In the genomic region with DNA sequence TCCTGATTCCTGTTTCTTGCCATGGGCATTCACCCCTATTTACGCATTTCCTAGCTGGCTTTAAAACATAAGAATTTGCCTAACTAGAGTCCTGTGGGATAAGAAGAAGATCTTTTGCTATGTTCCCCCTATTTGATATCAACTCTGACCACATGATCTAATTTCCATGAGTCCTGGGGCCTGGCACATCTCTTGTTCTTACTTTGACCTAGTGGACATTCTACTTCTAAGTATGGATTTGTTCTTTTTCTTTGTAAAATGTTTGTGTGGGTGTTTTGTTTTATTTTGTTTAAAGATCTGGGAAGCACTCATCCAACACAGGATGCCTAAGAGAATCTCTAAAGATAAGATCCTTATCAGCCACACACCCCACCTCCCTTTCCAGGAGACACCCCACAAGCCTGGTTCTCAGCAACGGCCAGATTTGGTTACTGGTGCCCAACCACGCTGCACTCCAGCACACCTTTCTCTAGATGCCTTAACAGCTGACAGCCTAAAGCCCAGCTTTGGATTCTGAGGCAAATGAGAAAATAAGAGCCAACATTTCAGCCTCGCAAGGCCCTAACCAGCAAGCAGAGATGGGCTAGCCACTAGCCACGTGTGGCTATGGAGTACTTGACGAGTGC, we compare ENCODE assay signal across 16 cellular contexts.
DNase-seq lines count a peak whose midpoint lies in the region; ATAC-seq and TF ChIP-seq lines count a peak whose summit lies in the region.
"Had no signal": no experiment of that assay in that cellular context is flagged by ENCODE, and none has a peak within 500 bp of the region (broad histone marks: within the 10 kb centered on the region; RNA-seq: fewer than 3 reads in every experiment).

No MANE protein-coding gene starts in this region.

- no peak overlapping the region for H2BK120ac ChIP-seq in mesendoderm (ENCODE audit: low read depth, low read length)

- no peak overlapping the region for H2BK15ac ChIP-seq in mesendoderm (replicated peaks; ENCODE audit: low read depth)

- no peaks in the 10 kb centered on the region for H3K36me3 ChIP-seq in breast epithelium
- H3K36me3 ChIP-seq in mammary epithelial cell (ENCODE audit: insufficient read depth, low read length): no peaks in the 10 kb centered on the region
- H3K36me3 ChIP-seq in left ventricle myocardium inferior: peaks cover 5% of the 10 kb centered on the region
- H3K36me3 ChIP-seq in prostate gland: no peaks in the 10 kb centered on the region
- no peaks in the 10 kb centered on the region for H3K36me3 ChIP-seq in uterus
- no peaks in the 10 kb centered on the region for H3K36me3 ChIP-seq in mesendoderm (ENCODE audit: control insufficient read depth, insufficient read depth, low read length)

- BruUV-seq in mammary epithelial cell (replicated peaks; lab: Mats Ljungman, UMichigan): no TSS peak

- H3K4me1 ChIP-seq in breast epithelium: no peaks in the 10 kb centered on the region
- H3K4me1 ChIP-seq in mammary epithelial cell (ENCODE audit: insufficient read depth, low read length): peaks cover 6% of the 10 kb centered on the region
- peaks cover 11% of the 10 kb centered on the region for H3K4me1 ChIP-seq in left ventricle myocardium inferior
- H3K4me1 ChIP-seq in prostate gland (replicated peaks): peaks cover 10% of the 10 kb centered on the region
- no peaks in the 10 kb centered on the region for H3K4me1 ChIP-seq in uterus
- no peaks in the 10 kb centered on the region for H3K4me1 ChIP-seq in mesendoderm (ENCODE audit: control insufficient read depth, low read depth, low read length)

- 99% methylated on average over 6 of the region's 6 CpGs for WGBS in mammary epithelial cell (ENCODE audit: low coverage, missing lambda C conversion rate)
- WGBS in prostate gland: 72% methylated on average over 6 of the region's 6 CpGs
- WGBS in mesendoderm (ENCODE audit: extremely low coverage, insufficient coverage, low lambda C conversion rate): no CpG with 5 or more reads among the region's 6 CpGs

- no peak overlapping the region for H3K4me3 ChIP-seq in breast epithelium
- H3K4me3 ChIP-seq in mammary epithelial cell (replicated peaks in 1 of 3; ENCODE audit: insufficient read depth in 1 of 3, low read depth in 2 of 3, low read length in 3 of 3): no peak overlapping the region
- H3K4me3 ChIP-seq in left ventricle myocardium inferior: peak overlapping the region; percentile 28
- no peak overlapping the region for H3K4me3 ChIP-seq in prostate gland
- H3K4me3 ChIP-seq in uterus: no peak overlapping the region
- H3K4me3 ChIP-seq in mesendoderm (ENCODE audit: low read length): no peak overlapping the region
- H3K4me3 ChIP-seq: mucosa of descending colon had no signal

- H3K79me1 ChIP-seq in mesendoderm (ENCODE audit: low read length): no peaks in the 10 kb centered on the region

- no peak overlapping the region for H3K23ac ChIP-seq in mesendoderm (ENCODE audit: low read length)

- in situ Hi-C loops in mammary epithelial cell (cut with MboI; ENCODE audit: low sequenced_read_pairs in 2 of 2): no loop called here

- no peaks in the 10 kb centered on the region for H4K20me1 ChIP-seq in mammary epithelial cell (ENCODE audit: insufficient read depth, low read length)

- intact Hi-C loops in breast epithelium (cut with DNase I; ENCODE audit: low total_unique reads): no loop called here
- intact Hi-C loops in mammary epithelial cell (cut with micrococcal nuclease): no loop called here
- intact Hi-C loops in left ventricle myocardium inferior (cut with micrococcal nuclease): no loop called here
- intact Hi-C loops in prostate gland (cut with DNase I): no loop called here
- intact Hi-C loops in uterus (cut with DNase I; ENCODE audit: low total_unique reads): no loop called here

- dilution Hi-C loops in mammary epithelial cell (cut with HindIII; ENCODE audit: low sequenced_read_pairs): no loop called here

- CTCF ChIA-PET in mammary epithelial cell (lab: Charles Lee; ENCODE audit: low non-redundant PET): no interaction called here

- no peak overlapping the region for H3K4ac ChIP-seq in mesendoderm (ENCODE audit: low read depth, low read length)

- H3K18ac ChIP-seq in mesendoderm (ENCODE audit: low read length): no peak overlapping the region

- no peak overlapping the region for H3K9ac ChIP-seq in mammary epithelial cell (ENCODE audit: insufficient read depth, low read length)
- no peak overlapping the region for H3K9ac ChIP-seq in mesendoderm (ENCODE audit: low read length)

- no peak overlapping the region for H2AK5ac ChIP-seq in mesendoderm (ENCODE audit: low read length)

- no peak overlapping the region for H3K56ac ChIP-seq in mesendoderm (ENCODE audit: low read length)

- ATAC-seq in GM21576 (IDR thresholded peaks at IDR 0.05; ENCODE audit: unreplicated experiment): no peak
- ATAC-seq: activated CD4-positive, CD25-positive, alpha-beta regulatory T cell treated with anti-CD3 and anti-CD28 coated beads, Interleukin-2, amount 50 U/mL, for 24 hours; Panc1; stimulated activated effector memory CD8-positive, alpha-beta T cell treated with anti-CD3 and anti-CD28 coated beads, Interleukin-12 subunit alpha, Interleukin-12 subunit beta, amount 100 ng/mL, for 72 hours had no signal

- TF ChIP-seq POLR2A in breast epithelium (IDR thresholded peaks at IDR 0.05) (no peak), prostate gland (IDR thresholded peaks at IDR 0.05) (no peak), uterus (IDR thresholded peaks at IDR 0.05) (no peak)

- H3K27me3 ChIP-seq in breast epithelium: no peaks in the 10 kb centered on the region
- H3K27me3 ChIP-seq in mammary epithelial cell (ENCODE audit: insufficient read depth, low read length): no peaks in the 10 kb centered on the region
- no peaks in the 10 kb centered on the region for H3K27me3 ChIP-seq in left ventricle myocardium inferior (ENCODE audit: low read depth)
- no peaks in the 10 kb centered on the region for H3K27me3 ChIP-seq in prostate gland (replicated peaks; ENCODE audit: insufficient read depth)
- no peaks in the 10 kb centered on the region for H3K27me3 ChIP-seq in uterus
- H3K27me3 ChIP-seq in mesendoderm (ENCODE audit: insufficient read depth, low read length, poor library complexity): no peaks in the 10 kb centered on the region

- H2AFZ ChIP-seq in mammary epithelial cell (ENCODE audit: low read depth, low read length): no peak overlapping the region

- H3K4me2 ChIP-seq in mammary epithelial cell (ENCODE audit: insufficient read depth, low read depth, low read length): no peak overlapping the region
- no peak overlapping the region for H3K4me2 ChIP-seq in mesendoderm (ENCODE audit: low read length)

- H3K9me3 ChIP-seq in breast epithelium (no peaks in the 10 kb centered on the region), mammary epithelial cell (replicated peaks; ENCODE audit: insufficient read depth, low read length) (no peaks in the 10 kb centered on the region), left ventricle myocardium inferior (replicated peaks) (no peaks in the 10 kb centered on the region), prostate gland (no peaks in the 10 kb centered on the region), uterus (no peaks in the 10 kb centered on the region)
- H3K9me3 ChIP-seq: mucosa of descending colon had no signal

- no peak for TF ChIP-seq CTCF in breast epithelium (IDR thresholded peaks at IDR 0.05)
- no peak for TF ChIP-seq CTCF in mammary epithelial cell (conservative IDR thresholded peaks at IDR 0.05 in 1 of 2, IDR thresholded peaks at IDR 0.05 in 1 of 2; ENCODE audit: extremely low read depth in 1 of 2, insufficient read depth in 1 of 2, low read depth in 1 of 2, low read length in 2 of 2)
- no peak for TF ChIP-seq CTCF in left ventricle myocardium inferior (IDR thresholded peaks at IDR 0.05; ENCODE audit: borderline replicate concordance)
- no peak for TF ChIP-seq CTCF in prostate gland (IDR thresholded peaks at IDR 0.05)
- no peak for TF ChIP-seq CTCF in uterus (IDR thresholded peaks at IDR 0.05)

- H3K79me2 ChIP-seq in mammary epithelial cell (ENCODE audit: insufficient read depth, low read length): no peaks in the 10 kb centered on the region
- no peaks in the 10 kb centered on the region for H3K79me2 ChIP-seq in mesendoderm (ENCODE audit: control insufficient read depth, insufficient read depth, low read length)

- no peak overlapping the region for H4K8ac ChIP-seq in mesendoderm (ENCODE audit: low read depth, low read length)

- H3K27ac ChIP-seq in breast epithelium (peak overlapping the region; percentile 78 to 79), mammary epithelial cell (ENCODE audit: insufficient read depth, low read depth, low read length) (no peak overlapping the region), left ventricle myocardium inferior (replicated peaks) (peak overlapping the region; percentile 57), prostate gland (peak overlapping the region; percentile 56 to 74), uterus (peak overlapping the region; percentile 37 to 69), mesendoderm (ENCODE audit: low read depth, low read length) (no peak overlapping the region)

- DNase-seq in breast epithelium (ENCODE audit: low spot score in 2 of 2): no peak
- no peak for DNase-seq in mammary epithelial cell
- DNase-seq in left ventricle myocardium inferior: no peak
- DNase-seq in prostate gland (ENCODE audit: low spot score): no peak
- DNase-seq in uterus: no peak
- DNase-seq in COLO829 (ENCODE audit: low spot score): no peak
- DNase-seq in mesendoderm: no peak
- DNase-seq: KBM-7; NCI-H1436; NCI-H526; stimulated activated CD4-positive, alpha-beta T cell treated with anti-CD3 and anti-CD28 coated beads, Interleukin-4, amount 100 ng/mL, for 4 hours had no signal

- H2BK5ac ChIP-seq in mesendoderm (ENCODE audit: low read length): no peak overlapping the region

- H4K5ac ChIP-seq in mesendoderm (ENCODE audit: low read length): no peak overlapping the region

Comparison
In these comparisons a context has a peak if more than half of its experiments do, and no peak if none do; other contexts are left out.
1. H3K27ac ChIP-seq: peak in breast epithelium (2 of 2), left ventricle myocardium inferior (single experiment), prostate gland (2 of 2) and uterus (2 of 2); none in mammary epithelial cell (single experiment) and mesendoderm (single experiment).